Comparison of ENCODE assay signal across 8 cellular contexts in the genomic region with DNA sequence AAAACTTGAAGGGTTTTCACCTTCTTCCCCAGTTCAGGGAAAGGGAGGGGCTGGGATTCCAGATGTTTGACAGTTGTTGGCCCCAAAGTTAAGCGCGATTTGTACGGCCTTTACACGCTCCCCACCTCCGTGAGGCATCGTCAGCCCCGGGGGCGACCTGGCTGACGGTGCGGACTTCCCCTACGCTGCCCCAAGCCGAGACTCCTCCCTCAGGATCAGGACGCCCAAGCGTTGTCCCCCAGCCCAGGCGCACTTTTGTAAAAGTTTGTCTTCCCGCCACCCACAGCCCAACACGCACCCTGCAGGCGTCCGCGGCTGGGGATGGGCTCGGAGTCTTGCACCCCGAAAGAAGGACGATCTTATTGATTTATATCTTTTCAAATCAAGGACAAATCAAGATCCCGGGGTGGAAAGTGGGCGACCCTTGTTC. TPM values are rescaled to one million over a fixed set of nuclear protein-coding genes. Genes with fewer than 3 reads are reported as not detected.
DNase-seq lines count a peak whose midpoint lies in the region; ATAC-seq and TF ChIP-seq lines count a peak whose summit lies in the region.

No MANE protein-coding gene starts in this region.

- H3K27ac ChIP-seq in Karpas-422 (ENCODE audit: low read length) (no peak overlapping the region), fibroblast of lung (ENCODE audit: insufficient read depth, low read length) (no peak overlapping the region), testis (peak overlapping the region; percentile 89 to 96)

- CTCF ChIA-PET in Calu3 (lab: Charles Lee) = interaction anchor here (2.9 kb wide), 1 partner anchor 195 kb away, joined by 12 read pairs; no protein-coding TSS in a partner anchor

- intact Hi-C loops in Calu3 (cut with micrococcal nuclease; ENCODE audit: unreplicated experiment) = loop anchor here (2.0 kb wide), 1 partner anchor 144 kb away; no protein-coding TSS in a partner anchor
- intact Hi-C loops in testis (cut with DNase I; ENCODE audit: low total_unique reads) = loop anchor here (5.0 kb wide), 1 partner anchor 197 kb away; no protein-coding TSS in a partner anchor

- H3K79me2 ChIP-seq in Karpas-422 (ENCODE audit: low read length) = no peaks in the 10 kb centered on the region
- H3K79me2 ChIP-seq in fibroblast of lung (ENCODE audit: control insufficient read depth, insufficient read depth, low read length) = no peaks in the 10 kb centered on the region

- H3K4me1 Mint-ChIP-seq in Calu3 (ENCODE audit: low read depth, unreplicated experiment) = no peaks in the 10 kb centered on the region
- H3K4me1 Mint-ChIP-seq in naive thymus-derived CD8-positive, alpha-beta T cell = peaks cover 8 to 27% (median 14%) of the 10 kb centered on the region in 4 donors

- TF ChIP-seq POLR2A in testis (IDR thresholded peaks at IDR 0.05) = no peak

- POLR2A ChIA-PET in naive thymus-derived CD8-positive, alpha-beta T cell (lab: Charles Lee) = no interaction called here

- no peaks in the 10 kb centered on the region for H3K9me3 ChIP-seq in Karpas-422 (ENCODE audit: low read length)
- H3K9me3 ChIP-seq in fibroblast of lung (ENCODE audit: control insufficient read depth, insufficient read depth, low read depth, low read length) = no peaks in the 10 kb centered on the region
- no peaks in the 10 kb centered on the region for H3K9me3 ChIP-seq in testis

- no TSS peak for BruUV-seq in Calu3 (replicated peaks; lab: Mats Ljungman, UMichigan)

- H4K20me1 ChIP-seq in Karpas-422 (ENCODE audit: insufficient read depth, low read depth, low read length) (no peaks in the 10 kb centered on the region), fibroblast of lung (ENCODE audit: control insufficient read depth, extremely low read depth, insufficient read depth, low read length) (no peaks in the 10 kb centered on the region)

- no peaks in the 10 kb centered on the region for H3K9me3 Mint-ChIP-seq in Calu3 (ENCODE audit: low read depth, unreplicated experiment)
- H3K9me3 Mint-ChIP-seq in naive thymus-derived CD8-positive, alpha-beta T cell = no peaks in the 10 kb centered on the region

- H3K27ac Mint-ChIP-seq in Calu3 (ENCODE audit: unreplicated experiment) = peak overlapping the region; percentile 14
- peak overlapping the region in 7 of 10 donors; percentile 4 to 91 (median 63) for H3K27ac Mint-ChIP-seq in naive thymus-derived CD8-positive, alpha-beta T cell

- WGBS in testis, 2 donors = 0 to 1% methylated on average over 23 to 25 of the region's 25 CpGs

- ATAC-seq in GM21576 (IDR thresholded peaks at IDR 0.05; ENCODE audit: unreplicated experiment) = peak; percentile 39
- ATAC-seq in naive thymus-derived CD8-positive, alpha-beta T cell = peak; percentile 48 to 51

- H2AFZ ChIP-seq in Karpas-422 (ENCODE audit: low read length) (0 out of 2 replicates have a peak overlapping the region, but pooled peaks have one; percentile 95), fibroblast of lung (ENCODE audit: low read length) (peak overlapping the region; percentile 57)

- H3K36me3 Mint-ChIP-seq in Calu3 (ENCODE audit: insufficient read depth, unreplicated experiment) = peaks cover 17% of the 10 kb centered on the region
- H3K36me3 Mint-ChIP-seq in naive thymus-derived CD8-positive, alpha-beta T cell = no peaks in the 10 kb centered on the region

- no peaks in the 10 kb centered on the region for H3K9me2 ChIP-seq in Karpas-422 (replicated peaks; ENCODE audit: insufficient read depth, low read length)

- no peaks in the 10 kb centered on the region for H3K27me3 ChIP-seq in Karpas-422 (ENCODE audit: low read length)
- peaks cover 15% of the 10 kb centered on the region for H3K27me3 ChIP-seq in fibroblast of lung (ENCODE audit: control insufficient read depth, insufficient read depth, low read length)
- H3K27me3 ChIP-seq in testis = no peaks in the 10 kb centered on the region

- H3K4me2 ChIP-seq in Karpas-422 (ENCODE audit: low read depth, low read length, poor library complexity, severe bottlenecking) (peak overlapping the region; percentile 83), fibroblast of lung (ENCODE audit: extremely low read depth, insufficient read depth, low read length) (peak overlapping the region; percentile 86)

- H3K4me3 Mint-ChIP-seq in Calu3 (ENCODE audit: low read depth, unreplicated experiment) = peak overlapping the region; percentile 81
- peak overlapping the region; percentile 85 to 95 (median 92) for H3K4me3 Mint-ChIP-seq in naive thymus-derived CD8-positive, alpha-beta T cell

- no peaks in the 10 kb centered on the region for H3K27me3 Mint-ChIP-seq in Calu3 (ENCODE audit: unreplicated experiment)
- H3K27me3 Mint-ChIP-seq in naive thymus-derived CD8-positive, alpha-beta T cell = peaks cover 0 to 3% (median 2%) of the 10 kb centered on the region in 5 donors

- H3K9ac ChIP-seq in Karpas-422 (ENCODE audit: low read length) (peak overlapping the region; percentile 54; the same call in 1 of the 2 replicates), fibroblast of lung (ENCODE audit: insufficient read depth, low read length) (no peak overlapping the region)

- TF ChIP-seq CTCF in Calu3 (IDR thresholded peaks at IDR 0.05; ENCODE audit: unreplicated experiment) = no peak
- no peak for TF ChIP-seq CTCF in fibroblast of lung (conservative IDR thresholded peaks at IDR 0.05 in 1 of 2, IDR thresholded peaks at IDR 0.05 in 1 of 2; ENCODE audit: low read depth in 1 of 2, low read length in 2 of 2)
- TF ChIP-seq CTCF in testis (IDR thresholded peaks at IDR 0.05) = no peak

- H3K4me1 ChIP-seq in Karpas-422 (ENCODE audit: low read length) (peaks cover 9% of the 10 kb centered on the region), fibroblast of lung (ENCODE audit: control insufficient read depth, extremely low read depth, insufficient read depth, low read length) (peaks cover 7% of the 10 kb centered on the region), testis (peaks cover 6% of the 10 kb centered on the region)

- H3K4me3 ChIP-seq in Karpas-422 (ENCODE audit: low read length) = peak overlapping the region; percentile 67
- peak overlapping the region; percentile 22 to 75 (median 55) for H3K4me3 ChIP-seq in fibroblast of lung (replicated peaks in 1 of 4; ENCODE audit: control extremely low read depth in 1 of 4, insufficient read depth in 1 of 4, low read depth in 3 of 4, low read length in 4 of 4)
- H3K4me3 ChIP-seq in testis = peak overlapping the region; percentile 78 to 87

- peak; percentile 40 for DNase-seq in Calu3
- DNase-seq in Karpas-422 = no peak
- peak; percentile 65 to 68 for DNase-seq in activated T-cell treated with anti-CD3 and anti-CD28 coated beads, Interleukin-2, amount 50 U/mL, for 48 hours
- peak in 1 of 2 donors; percentile 13 for DNase-seq in fibroblast of lung (ENCODE audit: low read depth in 2 of 2)
- peak in 8 of 10 donors; percentile 21 to 67 (median 28) for DNase-seq in naive thymus-derived CD8-positive, alpha-beta T cell
- DNase-seq in testis = peak; percentile 65
- no peak for DNase-seq in NCI-H1694 treated with DMSO at 0.1 percent for 48 hours (lab: John Stamatoyannopoulos, UW)

- no peaks in the 10 kb centered on the region for H3K36me3 ChIP-seq in Karpas-422 (ENCODE audit: insufficient read depth, low read length)
- H3K36me3 ChIP-seq in fibroblast of lung (ENCODE audit: control insufficient read depth, insufficient read depth, low read length) = no peaks in the 10 kb centered on the region
- H3K36me3 ChIP-seq in testis (ENCODE audit: low read depth, missing control alignments) = no peaks in the 10 kb centered on the region

RNA-seq across cellular contexts. Expression of a gene that starts 0.7 kb away (rescaled TPM):
- total RNA-seq in Calu3 (2022) = 7.6 and 10.8 TPM in 2 replicates
- 0.25 and 0.45 TPM in 2 replicates for total RNA-seq in Karpas-422 (2014; rRNA removed; shearing (Covaris generic); ENCODE audit: low replicate concordance)
- total RNA-seq in fibroblast of lung = under 0.01 TPM in 2 replicates
- 0.12 and 0.15 TPM in 2 replicates for polyA plus RNA-seq in fibroblast of lung
- 0.06 and 0.08 TPM in 2 replicates for polyA plus RNA-seq in fibroblast of lung (2012)
- polyA minus RNA-seq in fibroblast of lung (ENCODE audit: low replicate concordance) = 0.20 and 0.56 TPM in 2 replicates
- total RNA-seq in naive thymus-derived CD8-positive, alpha-beta T cell = under 1 TPM; 0.73 to 0.93 TPM
- polyA plus RNA-seq in naive thymus-derived CD8-positive, alpha-beta T cell = under 1 TPM in 1 of 3 donors, not detected in 2; 0.10 TPM
- total RNA-seq in testis = 10 to 100 TPM; 17.5 to 23.2 TPM
- polyA plus RNA-seq in testis (ENCODE audit: insufficient read depth, low read depth, low replicate concordance) = 9.1 TPM

RNA-seq across cellular contexts. Expression of a gene that starts 4.8 kb away (rescaled TPM):
- total RNA-seq in Calu3 (2022) (not detected in 2 replicates), fibroblast of lung (not detected in 2 replicates), testis (not detected)
- not detected in 2 replicates for total RNA-seq in Karpas-422 (2014; rRNA removed; shearing (Covaris generic); ENCODE audit: low replicate concordance)
- polyA plus RNA-seq in fibroblast of lung (not detected in 2 replicates), testis (ENCODE audit: insufficient read depth, low read depth, low replicate concordance) (not detected)
- not detected in 2 replicates for polyA plus RNA-seq in fibroblast of lung (2012)
- polyA minus RNA-seq in fibroblast of lung (ENCODE audit: low replicate concordance) = not detected in 2 replicates
- not detected for total RNA-seq in naive thymus-derived CD8-positive, alpha-beta T cell
- polyA plus RNA-seq in naive thymus-derived CD8-positive, alpha-beta T cell = not detected

RNA-seq across cellular contexts. Expression of a gene that starts 44.4 kb away (rescaled TPM):
- 8.0 and 9.7 TPM in 2 replicates for total RNA-seq in Calu3 (2022)
- total RNA-seq in Karpas-422 (2014; rRNA removed; shearing (Covaris generic); ENCODE audit: low replicate concordance) = 14.0 and 40.6 TPM in 2 replicates
- total RNA-seq in fibroblast of lung = 4.1 and 4.5 TPM in 2 replicates
- polyA plus RNA-seq in fibroblast of lung = 3.6 and 3.8 TPM in 2 replicates
- 2.5 and 2.7 TPM in 2 replicates for polyA plus RNA-seq in fibroblast of lung (2012)
- polyA minus RNA-seq in fibroblast of lung (ENCODE audit: low replicate concordance) = 0.75 TPM in 1 of 2 replicates, not detected in the other
- 10 to 100 TPM; 29.9 to 30.6 TPM for total RNA-seq in naive thymus-derived CD8-positive, alpha-beta T cell
- 1 to 10 TPM; 5.2 to 9.7 (median 6.4) TPM for polyA plus RNA-seq in naive thymus-derived CD8-positive, alpha-beta T cell
- total RNA-seq in testis = 10 to 100 TPM; 27.9 to 38.5 TPM
- polyA plus RNA-seq in testis (ENCODE audit: insufficient read depth, low read depth, low replicate concordance) = 32.0 TPM

Comparison
In these comparisons a context has a peak if more than half of its experiments do, and no peak if none do; other contexts are left out.
1. DNase-seq: peak in Calu3 (single experiment), activated T-cell treated with anti-CD3 and anti-CD28 coated beads, Interleukin-2, amount 50 U/mL, for 48 hours (2 of 2), naive thymus-derived CD8-positive, alpha-beta T cell (8 of 10) and testis (single experiment); none in Karpas-422 (single experiment) and NCI-H1694 treated with DMSO at 0.1 percent for 48 hours (single experiment).
2. H3K27ac ChIP-seq: peak in testis (2 of 2); none in Karpas-422 (single experiment) and fibroblast of lung (single experiment).
3. Peak in every context shown above with its lines, with median percentiles within 50 percentile points of each other: H3K4me3 ChIP-seq.